In the genomic region with DNA sequence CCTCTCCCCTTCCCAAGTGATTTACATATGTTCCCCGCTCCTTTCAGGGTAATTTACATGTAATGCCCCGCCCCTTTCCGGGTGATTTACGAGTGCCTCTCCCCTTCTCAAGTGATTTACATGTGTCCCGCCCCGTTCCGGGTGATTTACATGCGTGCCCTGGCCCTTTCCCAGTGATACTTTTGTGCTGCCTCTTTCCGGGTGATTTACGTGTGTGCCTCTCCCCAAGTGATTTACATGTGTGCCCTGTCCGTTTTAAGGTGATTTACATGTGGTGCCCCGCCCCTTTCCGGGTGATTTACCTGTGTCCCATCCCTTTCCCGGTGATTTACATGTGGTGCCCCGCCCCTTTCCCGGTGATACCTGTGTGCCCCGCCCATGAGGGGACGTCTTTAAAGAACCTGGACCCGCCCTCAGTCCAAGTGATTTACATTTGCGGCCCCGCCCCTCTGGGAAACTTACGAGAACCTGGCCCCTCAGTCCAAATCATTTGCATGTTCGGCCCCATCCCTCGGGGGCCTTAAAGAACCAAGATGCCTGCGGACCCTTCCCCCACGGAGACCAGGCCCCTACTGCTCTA, we compare ENCODE assay signal across 8 cellular contexts. TPM values are rescaled to one million over a fixed set of nuclear protein-coding genes. Genes with fewer than 3 reads are reported as not detected.
DNase-seq lines count a peak whose midpoint lies in the region; ATAC-seq, FAIRE-seq and TF ChIP-seq lines count a peak whose summit lies in the region.

No MANE protein-coding gene starts in this region.

- ATAC-seq in HG03354 (IDR thresholded peaks at IDR 0.05; ENCODE audit: poor library complexity, severe bottlenecking, unreplicated experiment) (peak; percentile 55), right lobe of liver (peak; percentile 65 to 72 (median 70))

- no peak for TF ChIP-seq CTCF in right lobe of liver (IDR thresholded peaks at IDR 0.05)

- no peaks in the 10 kb centered on the region for H3K9me3 ChIP-seq in right lobe of liver

- H3K27me3 ChIP-seq in right lobe of liver, result no peaks in the 10 kb centered on the region

- peak overlapping the region; percentile 83 to 95 (median 91) for H3K27ac ChIP-seq in right lobe of liver

- WGBS in right lobe of liver (ENCODE audit: insufficient coverage, low coverage, low lambda C conversion rate, missing lambda C conversion rate), result 1% methylated on average over 26 of the region's 26 CpGs

- FAIRE-seq in GM19239 (lab: Jason Lieb, UNC), result peak; percentile 99

- no peak for TF ChIP-seq POLR2A in right lobe of liver (IDR thresholded peaks at IDR 0.05)

- DNase-seq in Ammon's horn (ENCODE audit: low spot score) (peak; percentile 73), GM19239 (ENCODE audit: insufficient read length, low spot score) (peak; percentile 77), NCI-H526 treated with DMSO at 0.1 percent for 48 hours (lab: John Stamatoyannopoulos, UW) (peak; percentile 100), dermis blood vessel endothelial cell (peak; percentile 70), right lobe of liver (peak; percentile 95 to 97 (median 95))
- DNase-seq in activated CD4-positive, alpha-beta T cell treated with anti-CD3 and anti-CD28 coated beads, Interleukin-2, amount 50 U/mL, for 4 hours, result peak; percentile 69 to 75
- peak; percentile 66 for DNase-seq in stimulated activated CD8-positive, alpha-beta memory T cell treated with anti-CD3 and anti-CD28 coated beads, Interleukin-12 subunit alpha, Interleukin-12 subunit beta, amount 100 ng/mL, for 1 hour (ENCODE audit: low read depth)

- H3K4me1 ChIP-seq in right lobe of liver, result peaks cover 0 to 12% (median 5%) of the 10 kb centered on the region in 4 donors

- H3K36me3 ChIP-seq in right lobe of liver, result peaks cover 5 to 29% (median 12%) of the 10 kb centered on the region in 4 donors

- intact Hi-C loops in right lobe of liver (cut with DNase I), result no loop called here

- peak overlapping the region; percentile 20 to 72 (median 66) for H3K4me3 ChIP-seq in right lobe of liver

RNA-seq across cellular contexts. Expression of gene LENG9, which starts 0.6 kb away (rescaled TPM):
- total RNA-seq in dermis blood vessel endothelial cell (6.0 and 7.5 TPM in 2 replicates), right lobe of liver (1 to 10 TPM; 1.5 to 5.7 (median 3.3) TPM)

RNA-seq across cellular contexts. Expression of gene CDC42EP5, which starts 9.0 kb away (rescaled TPM):
- total RNA-seq in dermis blood vessel endothelial cell, result 86.9 and 136 TPM in 2 replicates
- total RNA-seq in right lobe of liver, result 1 to 10 TPM; 1.3 to 3.7 (median 2.0) TPM

RNA-seq across cellular contexts. Expression of gene LENG8, which starts 15.1 kb away (rescaled TPM):
- total RNA-seq in dermis blood vessel endothelial cell, result 40.7 and 41.0 TPM in 2 replicates
- 10 to 100 TPM; 29.8 to 66.3 (median 41.1) TPM for total RNA-seq in right lobe of liver

RNA-seq across cellular contexts. Expression of gene LAIR2, which starts 38.5 kb away (rescaled TPM):
- not detected in 2 replicates for total RNA-seq in dermis blood vessel endothelial cell
- total RNA-seq in right lobe of liver, result under 1 TPM in 1 of 6 experiments, not detected in 5; 0.38 TPM

RNA-seq across cellular contexts. Expression of gene TTYH1, which starts 48.9 kb away (rescaled TPM):
- total RNA-seq in dermis blood vessel endothelial cell (not detected in 2 replicates), right lobe of liver (under 1 TPM in 5 of 6 experiments, not detected in 1; 0.30 to 0.93 (median 0.35) TPM)

Comparison
In these comparisons a context has a peak if more than half of its experiments do, and no peak if none do; other contexts are left out.
1. Peak in every context shown above with its lines: DNase-seq, ATAC-seq, H3K4me3 ChIP-seq and H3K27ac ChIP-seq.
2. RNA of gene CDC42EP5, which starts 9.0 kb away (total RNA-seq): 86.9 to 136 TPM in dermis blood vessel endothelial cell; 1.3 to 3.7 TPM in right lobe of liver; every median in the first group is over 10 times any median in the second.